Comparison of ENCODE assay signal across 17 cellular contexts in the genomic region with DNA sequence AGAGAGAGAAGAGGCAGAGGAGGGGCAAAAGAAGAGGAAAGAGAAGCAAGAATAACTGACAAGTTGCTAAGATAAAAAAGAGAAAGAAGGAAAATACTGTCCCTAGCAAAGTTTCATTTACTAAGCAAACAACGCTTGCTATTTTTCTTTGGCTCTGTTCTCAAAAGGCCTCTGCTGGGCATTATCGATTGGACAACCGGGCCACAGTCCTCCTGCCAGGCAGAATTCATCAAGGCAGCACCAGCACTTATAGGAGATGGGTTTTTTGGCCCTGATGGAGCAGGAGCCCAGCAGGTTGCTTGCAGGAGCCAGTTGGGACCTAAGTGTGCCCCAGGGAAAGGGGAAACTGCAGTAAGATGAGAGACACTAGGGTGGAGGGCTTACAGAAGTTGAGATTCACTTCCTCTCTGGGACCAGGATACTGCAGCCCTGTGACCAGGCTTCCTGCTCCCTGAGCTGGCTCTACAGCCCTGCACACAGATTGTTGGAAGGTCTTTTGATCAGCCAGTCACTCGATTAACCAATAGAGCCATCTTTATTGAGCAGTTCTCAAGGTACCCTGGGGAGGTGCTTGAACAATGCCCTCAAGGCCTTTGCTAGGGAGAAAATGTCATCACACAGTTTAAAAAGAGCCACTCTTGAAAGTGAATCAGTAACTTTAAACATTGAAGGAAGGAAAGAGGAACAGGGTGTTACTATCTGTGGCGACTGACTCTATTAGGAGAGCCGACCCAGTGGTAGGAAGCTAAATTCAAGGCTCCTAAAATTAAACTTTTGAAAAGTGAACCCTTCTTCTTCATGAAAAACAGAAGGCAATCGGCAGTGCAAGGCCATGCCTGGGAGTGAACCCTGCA. TPM values are rescaled to one million over a fixed set of nuclear protein-coding genes. Genes with fewer than 3 reads are reported as not detected.
DNase-seq lines count a peak whose midpoint lies in the region; ATAC-seq and TF ChIP-seq lines count a peak whose summit lies in the region.
"Had no signal": no experiment of that assay in that cellular context is flagged by ENCODE, and none has a peak within 500 bp of the region (broad histone marks: within the 10 kb centered on the region; RNA-seq: fewer than 3 reads in every experiment).

No MANE protein-coding gene starts in this region.

- peak overlapping the region; percentile 88 to 97 (median 93) for H3K27ac Mint-ChIP-seq in CD14-positive monocyte
- H3K27ac Mint-ChIP-seq in naive B cell = peak overlapping the region in 4 of 6 donors; percentile 19 to 85 (median 66)
- H3K27ac Mint-ChIP-seq: activated T-helper 17 cell treated with anti-CD3 and anti-CD28 coated beads, Interleukin-2, amount 50 U/mL, for 72 hours; HFFc6; T-helper 2 cell treated with Interferon-gamma antibody and Interleukin-4, amounts not matched to agents 5 μg/mL and 100 μg/mL, for 36 hours had no signal

- H3K9ac ChIP-seq in mesenchymal stem cell (ENCODE audit: low read length) = no peak overlapping the region

- no peak overlapping the region for H2AFZ ChIP-seq in mesenchymal stem cell (ENCODE audit: low read depth, low read length)

- no peak overlapping the region for H3K27ac ChIP-seq in suprapubic skin
- no peak overlapping the region for H3K27ac ChIP-seq in mesenchymal stem cell (ENCODE audit: low read length, poor library complexity, severe bottlenecking)
- H3K27ac ChIP-seq: esophagus muscularis mucosa had no signal

- 83% methylated on average over 7 of the region's 7 CpGs for WGBS in suprapubic skin
- 91% methylated on average over 7 of the region's 7 CpGs for WGBS in mesenchymal stem cell

- no peak overlapping the region for H2AK5ac ChIP-seq in mesenchymal stem cell (ENCODE audit: low read length, severe bottlenecking)

- H3K36me3 ChIP-seq in suprapubic skin (no peaks in the 10 kb centered on the region), mesenchymal stem cell (ENCODE audit: control insufficient read depth in 1 of 2, insufficient read depth in 2 of 2, low read depth in 1 of 2, low read length in 2 of 2) (no peaks in the 10 kb centered on the region)
- H3K36me3 ChIP-seq: esophagus muscularis mucosa had no signal

- DNase-seq in CD14-positive monocyte (ENCODE audit: low spot score) (no peak), NOMO-1 treated with dmso at 0.1 percent for 144 hours (lab: John Stamatoyannopoulos, UW; ENCODE audit: unreplicated experiment) (peak; percentile 84), germinal center (ENCODE audit: low spot score) (peak; percentile 10), naive B cell (no peak), suprapubic skin (ENCODE audit: low spot score in 2 of 2) (no peak), mesenchymal stem cell (no peak), NCI-H510A treated with DMSO at 0.1 percent for 48 hours (lab: John Stamatoyannopoulos, UW) (no peak), kidney tubule cell (ENCODE audit: low spot score) (no peak)
- DNase-seq: activated CD4-positive, alpha-beta T cell treated with anti-CD3 and anti-CD28 coated beads, Interleukin-2, amount 50 U/mL, for 4 hours; dermis blood vessel endothelial cell; HFFc6; mammary epithelial cell; NCI-H1436 treated with DMSO at 0.1 percent for 48 hours; NCI-H510A had no signal

- no peak overlapping the region for H4K8ac ChIP-seq in mesenchymal stem cell (ENCODE audit: low read length)

- no peak overlapping the region for H4K91ac ChIP-seq in mesenchymal stem cell (ENCODE audit: low read length)

- H3K23ac ChIP-seq in mesenchymal stem cell (ENCODE audit: low read length in 2 of 2) = no peak overlapping the region

- intact Hi-C loops in CD14-positive monocyte (cut with micrococcal nuclease) = no loop called here

- no peak overlapping the region for H3K14ac ChIP-seq in mesenchymal stem cell (ENCODE audit: low read length in 2 of 2)

- H3K4me2 ChIP-seq in mesenchymal stem cell (ENCODE audit: low read length, poor library complexity, severe bottlenecking) = no peak overlapping the region

- no peak overlapping the region for H2BK120ac ChIP-seq in mesenchymal stem cell (ENCODE audit: low read depth, low read length)

- H3K36me3 Mint-ChIP-seq in CD14-positive monocyte (no peaks in the 10 kb centered on the region), naive B cell (no peaks in the 10 kb centered on the region)

- H3K9me3 ChIP-seq in suprapubic skin (no peaks in the 10 kb centered on the region), mesenchymal stem cell (ENCODE audit: control insufficient read depth, low read length) (no peaks in the 10 kb centered on the region)
- H3K9me3 ChIP-seq: esophagus muscularis mucosa had no signal

- H2BK15ac ChIP-seq in mesenchymal stem cell (ENCODE audit: low read depth, poor library complexity, severe bottlenecking) = no peak overlapping the region

- no peaks in the 10 kb centered on the region for H3K9me3 Mint-ChIP-seq in CD14-positive monocyte
- no peaks in the 10 kb centered on the region for H3K9me3 Mint-ChIP-seq in naive B cell
- H3K9me3 Mint-ChIP-seq: activated T-helper 17 cell treated with anti-CD3 and anti-CD28 coated beads, Interleukin-2, amount 50 U/mL, for 72 hours; HFFc6; T-helper 2 cell treated with Interferon-gamma antibody and Interleukin-4, amounts not matched to agents 5 μg/mL and 100 μg/mL, for 36 hours had no signal

- no peak overlapping the region for H2BK5ac ChIP-seq in mesenchymal stem cell (ENCODE audit: low read depth, low read length, poor library complexity, severe bottlenecking)

- H3K4me1 Mint-ChIP-seq in CD14-positive monocyte = peaks cover 73% of the 10 kb centered on the region
- H3K4me1 Mint-ChIP-seq in naive B cell = peaks cover 10 to 20% (median 14%) of the 10 kb centered on the region in 3 donors
- H3K4me1 Mint-ChIP-seq: activated T-helper 17 cell treated with anti-CD3 and anti-CD28 coated beads, Interleukin-2, amount 50 U/mL, for 72 hours had no signal

- TF ChIP-seq POLR2A in suprapubic skin (IDR thresholded peaks at IDR 0.05) = no peak

- H3K18ac ChIP-seq in mesenchymal stem cell (ENCODE audit: low read depth in 1 of 2, low read length in 2 of 2) = no peak overlapping the region

- H3K4me1 ChIP-seq in suprapubic skin = peaks cover 29% of the 10 kb centered on the region
- H3K4me1 ChIP-seq in mesenchymal stem cell (ENCODE audit: control insufficient read depth, insufficient read depth, low read depth, low read length) = peaks cover 4% of the 10 kb centered on the region

- TF ChIP-seq CTCF in CD14-positive monocyte (IDR thresholded peaks at IDR 0.05) (no peak), suprapubic skin (IDR thresholded peaks at IDR 0.05) (no peak)

- H3K4ac ChIP-seq in mesenchymal stem cell (ENCODE audit: low read depth in 1 of 2, low read length in 2 of 2) = no peak overlapping the region

- no peaks in the 10 kb centered on the region for H3K79me1 ChIP-seq in mesenchymal stem cell (replicated peaks; ENCODE audit: low read length, poor library complexity, severe bottlenecking)

- H3K4me3 Mint-ChIP-seq in CD14-positive monocyte (peak overlapping the region; percentile 61 to 82), naive B cell (peak overlapping the region in 6 of 8 donors; percentile 17 to 72 (median 24))
- H3K4me3 Mint-ChIP-seq: activated T-helper 17 cell treated with anti-CD3 and anti-CD28 coated beads, Interleukin-2, amount 50 U/mL, for 72 hours; HFFc6; T-helper 2 cell treated with Interferon-gamma antibody and Interleukin-4, amounts not matched to agents 5 μg/mL and 100 μg/mL, for 36 hours had no signal

- no peak for TF ChIP-seq EP300 in suprapubic skin (IDR thresholded peaks at IDR 0.05)

- H3K27me3 Mint-ChIP-seq in CD14-positive monocyte (ENCODE audit: low read depth in 3 of 3) = peaks cover 1 to 2% (median 2%) of the 10 kb centered on the region in 3 donors
- H3K27me3 Mint-ChIP-seq in naive B cell = peaks cover 0 to 2% (median 0%) of the 10 kb centered on the region in 3 donors
- H3K27me3 Mint-ChIP-seq: activated T-helper 17 cell treated with anti-CD3 and anti-CD28 coated beads, Interleukin-2, amount 50 U/mL, for 72 hours had no signal

- no peaks in the 10 kb centered on the region for H3K27me3 ChIP-seq in suprapubic skin
- peaks cover 0 to 42% of the 10 kb centered on the region in 2 experiments for H3K27me3 ChIP-seq in mesenchymal stem cell (ENCODE audit: control insufficient read depth in 1 of 2, insufficient read depth in 1 of 2, low read length in 2 of 2)
- H3K27me3 ChIP-seq: esophagus muscularis mucosa had no signal

- H3K4me3 ChIP-seq in suprapubic skin (no peak overlapping the region), mesenchymal stem cell (ENCODE audit: insufficient read depth in 1 of 2, low read depth in 1 of 2, low read length in 2 of 2) (no peak overlapping the region)
- H3K4me3 ChIP-seq: esophagus muscularis mucosa had no signal

- ATAC-seq in naive B cell (ENCODE audit: low read depth in 2 of 2) = peak; percentile 76 to 87
- ATAC-seq: activated T-helper 17 cell treated with anti-CD3 and anti-CD28 coated beads, Interleukin-2, amount 50 U/mL, for 72 hours had no signal

- no peak overlapping the region for H2BK12ac ChIP-seq in mesenchymal stem cell (ENCODE audit: low read length in 2 of 2)

RNA-seq across cellular contexts. Expression of a gene that starts 28.8 kb away (rescaled TPM):
- 10 to 100 TPM; 24.0 to 24.3 TPM for polyA plus RNA-seq in CD14-positive monocyte
- 1 to 10 TPM; 5.1 to 8.9 (median 6.7) TPM for polyA plus RNA-seq in naive B cell (ENCODE audit: low read depth in 6 of 6)
- total RNA-seq in suprapubic skin = 10 to 100 TPM; 16.1 to 18.9 (median 16.9) TPM
- polyA plus RNA-seq in mesenchymal stem cell (2013, experiment 1 of 2) = 15.5 TPM
- polyA plus RNA-seq in mesenchymal stem cell (2013, experiment 2 of 2) = 15.7 TPM

Comparison
In these comparisons a context has a peak if more than half of its experiments do, and no peak if none do; other contexts are left out.
1. DNase-seq: peak in NOMO-1 treated with dmso at 0.1 percent for 144 hours (single experiment) and germinal center (single experiment); none in CD14-positive monocyte (single experiment), naive B cell (single experiment), suprapubic skin (0 of 2), mesenchymal stem cell (single experiment), NCI-H510A treated with DMSO at 0.1 percent for 48 hours (single experiment) and kidney tubule cell (single experiment).